26 cellular contexts compared by ENCODE assay signal in genomic region chr2:24008672-24009366, GRCh38. TPM values are rescaled to one million over a fixed set of nuclear protein-coding genes. Genes with fewer than 3 reads are reported as not detected.
DNase-seq lines count a peak whose midpoint lies in the region; ATAC-seq and TF ChIP-seq lines count a peak whose summit lies in the region.
"Had no signal": no experiment of that assay in that cellular context is flagged by ENCODE, and none has a peak within 500 bp of the region (broad histone marks: within the 10 kb centered on the region; RNA-seq: fewer than 3 reads in every experiment).

No MANE protein-coding gene starts in this region.

- TF ChIP-seq CTCF in WTC11 (IDR thresholded peaks at IDR 0.05) (no peak), progenitor cell of endocrine pancreas (IDR thresholded peaks at IDR 0.05; ENCODE audit: unreplicated experiment) (no peak)

- CTCF ChIA-PET in WTC11 (lab: Charles Lee), result interaction anchor here (1.5 to 2.4 kb wide), 2 partner anchors 51 to 82 kb away, joined by 3 to 15 read pairs; partner anchors contain the start of gene ATAD2B

- H3K36me3 Mint-ChIP-seq in WTC11 (no peaks in the 10 kb centered on the region), immature natural killer cell (no peaks in the 10 kb centered on the region), progenitor cell of endocrine pancreas (ENCODE audit: insufficient read depth) (no peaks in the 10 kb centered on the region), T-helper 17 cell (ENCODE audit: low read depth) (peaks cover 8% of the 10 kb centered on the region)
- H3K36me3 Mint-ChIP-seq: stimulated activated memory B cell treated with anti-CD40 and anti-IgM and Interleukin-4, amounts not matched to agents 10 μg/mL and 1 μg/mL and 100 μg/mL, for 72 hours had no signal

- H3K27me3 Mint-ChIP-seq in WTC11 (ENCODE audit: low read depth) (peaks cover 9% of the 10 kb centered on the region), immature natural killer cell (ENCODE audit: low read depth in 3 of 3) (peaks cover 6 to 12% (median 9%) of the 10 kb centered on the region in 3 donors), progenitor cell of endocrine pancreas (peaks cover 36% of the 10 kb centered on the region), T-helper 17 cell (peaks cover 39% of the 10 kb centered on the region)

- peak overlapping the region; percentile 54 for H3K4me3 Mint-ChIP-seq in WTC11
- peak overlapping the region in 4 of 5 donors; percentile 29 to 55 (median 51) for H3K4me3 Mint-ChIP-seq in immature natural killer cell
- peak overlapping the region; percentile 59 for H3K4me3 Mint-ChIP-seq in progenitor cell of endocrine pancreas (ENCODE audit: low read depth)
- H3K4me3 Mint-ChIP-seq in T-helper 17 cell, result no peak overlapping the region
- H3K4me3 Mint-ChIP-seq: activated naive CD4-positive, alpha-beta T cell treated with anti-CD3 and anti-CD28 coated beads for 36 hours; activated T-helper 1 cell treated with anti-CD3 and anti-CD28 coated beads, Interleukin-12 subunit alpha, Interleukin-12 subunit beta, Interleukin-2, Interleukin-4 antibody, amounts not matched to agents 30 ng/mL and 10 ng/mL and 1 ng/mL, durations not matched to agents 14 hours and 24 hours and 36 hours; brain; stimulated activated memory B cell treated with anti-CD40 and anti-IgM and Interleukin-4, amounts not matched to agents 10 μg/mL and 1 μg/mL and 100 μg/mL, for 72 hours had no signal

- no peak overlapping the region for H3K27ac Mint-ChIP-seq in WTC11
- H3K27ac Mint-ChIP-seq in immature natural killer cell, result no peak overlapping the region
- H3K27ac Mint-ChIP-seq in progenitor cell of endocrine pancreas, result no peak overlapping the region
- H3K27ac Mint-ChIP-seq in T-helper 17 cell, result no peak overlapping the region
- H3K27ac Mint-ChIP-seq: activated naive CD4-positive, alpha-beta T cell treated with anti-CD3 and anti-CD28 coated beads for 36 hours; activated T-helper 1 cell treated with anti-CD3 and anti-CD28 coated beads, Interleukin-12 subunit alpha, Interleukin-12 subunit beta, Interleukin-2, Interleukin-4 antibody, amounts not matched to agents 30 ng/mL and 10 ng/mL and 1 ng/mL, durations not matched to agents 14 hours and 24 hours and 36 hours; brain; stimulated activated memory B cell treated with anti-CD40 and anti-IgM and Interleukin-4, amounts not matched to agents 10 μg/mL and 1 μg/mL and 100 μg/mL, for 72 hours had no signal

- ATAC-seq in WTC11, result no peak
- ATAC-seq in T-helper 17 cell, result no peak
- ATAC-seq in HG02840 (IDR thresholded peaks at IDR 0.05; ENCODE audit: low FRiP score, unreplicated experiment), result no peak
- ATAC-seq: stimulated activated memory B cell treated with anti-CD40 and anti-IgM and Interleukin-4, amounts not matched to agents 10 μg/mL and 1 μg/mL and 100 μg/mL, for 72 hours had no signal

- in situ Hi-C loops in Caki2 (cut with HindIII; ENCODE audit: low pct_unique_long_range_greater_than_20kb, low sequenced_read_pairs), result no loop called here

- POLR2A ChIA-PET in WTC11 (lab: Charles Lee), result interaction anchor here (1.0 kb wide), 1 partner anchor 81 kb away, joined by 3 read pairs; no protein-coding TSS in a partner anchor

- H3K4me1 Mint-ChIP-seq in WTC11, result peaks cover 21% of the 10 kb centered on the region
- peaks cover 12 to 13% of the 10 kb centered on the region in 2 donors for H3K4me1 Mint-ChIP-seq in immature natural killer cell
- peaks cover 6% of the 10 kb centered on the region for H3K4me1 Mint-ChIP-seq in progenitor cell of endocrine pancreas (ENCODE audit: low read depth)
- peaks cover 2% of the 10 kb centered on the region for H3K4me1 Mint-ChIP-seq in T-helper 17 cell
- H3K4me1 Mint-ChIP-seq: brain; stimulated activated memory B cell treated with anti-CD40 and anti-IgM and Interleukin-4, amounts not matched to agents 10 μg/mL and 1 μg/mL and 100 μg/mL, for 72 hours had no signal

- H3K9me3 Mint-ChIP-seq in WTC11, result no peaks in the 10 kb centered on the region
- H3K9me3 Mint-ChIP-seq in immature natural killer cell, result no peaks in the 10 kb centered on the region
- no peaks in the 10 kb centered on the region for H3K9me3 Mint-ChIP-seq in progenitor cell of endocrine pancreas (ENCODE audit: low read depth)
- H3K9me3 Mint-ChIP-seq: activated naive CD4-positive, alpha-beta T cell treated with anti-CD3 and anti-CD28 coated beads for 36 hours; activated T-helper 1 cell treated with anti-CD3 and anti-CD28 coated beads, Interleukin-12 subunit alpha, Interleukin-12 subunit beta, Interleukin-2, Interleukin-4 antibody, amounts not matched to agents 30 ng/mL and 10 ng/mL and 1 ng/mL, durations not matched to agents 14 hours and 24 hours and 36 hours; brain; stimulated activated memory B cell treated with anti-CD40 and anti-IgM and Interleukin-4, amounts not matched to agents 10 μg/mL and 1 μg/mL and 100 μg/mL, for 72 hours had no signal

- H3K9me3 ChIP-seq in T-helper 17 cell (ENCODE audit: control insufficient read depth, low read length, poor library complexity, severe bottlenecking), result no peaks in the 10 kb centered on the region

- DNase-seq in Caki2 (ENCODE audit: low read depth) (peak; percentile 58), WTC11 (ENCODE audit: low spot score) (no peak), immature natural killer cell (no peak), progenitor cell of endocrine pancreas (ENCODE audit: low spot score, unreplicated experiment) (no peak), T-helper 17 cell (no peak), islet precursor cell (no peak), NCI-H2029 (lab: John Stamatoyannopoulos, UW) (no peak)
- DNase-seq: activated CD4-positive, alpha-beta T cell treated with anti-CD3 and anti-CD28 coated beads, Interleukin-2, amount 50 U/mL, for 48 hours; activated CD4-positive, CD25-positive, alpha-beta regulatory T cell treated with anti-CD3 and anti-CD28 coated beads, Interleukin-2, amount 50 U/mL, for 72 hours; activated naive CD4-positive, alpha-beta T cell treated with anti-CD3 and anti-CD28 coated beads for 36 hours; cerebellar nuclear complex; foreskin melanocyte; Karpas-422; NCI-H1436; NCI-H2081 treated with DMSO at 0.1 percent for 48 hours; NCI-H226; PC-9; SHP77; substantia nigra; T-helper 2 cell had no signal

TF ChIP-seq in WTC11, 78 proteins besides CTCF, POLR2A, EP300 and RAD21 (continues in another document):
- TF ChIP-seq NR1H2 (CRISPR knock-in tag; IDR thresholded peaks at IDR 0.05), result no peak
- no peak for TF ChIP-seq MLX (CRISPR knock-in tag; IDR thresholded peaks at IDR 0.05)
- TF ChIP-seq SP1 (CRISPR knock-in tag; conservative IDR thresholded peaks at IDR 0.05), result no peak
- TF ChIP-seq, protein P1, sequence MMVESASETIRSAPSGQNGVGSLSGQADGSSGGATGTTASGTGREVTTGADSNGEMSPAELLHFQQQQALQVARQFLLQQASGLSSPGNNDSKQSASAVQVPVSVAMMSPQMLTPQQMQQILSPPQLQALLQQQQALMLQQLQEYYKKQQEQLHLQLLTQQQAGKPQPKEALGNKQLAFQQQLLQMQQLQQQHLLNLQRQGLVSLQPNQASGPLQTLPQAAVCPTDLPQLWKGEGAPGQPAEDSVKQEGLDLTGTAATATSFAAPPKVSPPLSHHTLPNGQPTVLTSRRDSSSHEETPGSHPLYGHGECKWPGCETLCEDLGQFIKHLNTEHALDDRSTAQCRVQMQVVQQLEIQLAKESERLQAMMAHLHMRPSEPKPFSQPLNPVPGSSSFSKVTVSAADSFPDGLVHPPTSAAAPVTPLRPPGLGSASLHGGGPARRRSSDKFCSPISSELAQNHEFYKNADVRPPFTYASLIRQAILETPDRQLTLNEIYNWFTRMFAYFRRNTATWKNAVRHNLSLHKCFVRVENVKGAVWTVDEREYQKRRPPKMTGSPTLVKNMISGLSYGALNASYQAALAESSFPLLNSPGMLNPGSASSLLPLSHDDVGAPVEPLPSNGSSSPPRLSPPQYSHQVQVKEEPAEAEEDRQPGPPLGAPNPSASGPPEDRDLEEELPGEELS (CRISPR knock-in tag; IDR thresholded peaks at IDR 0.05), result no peak
- TF ChIP-seq, protein P2, sequence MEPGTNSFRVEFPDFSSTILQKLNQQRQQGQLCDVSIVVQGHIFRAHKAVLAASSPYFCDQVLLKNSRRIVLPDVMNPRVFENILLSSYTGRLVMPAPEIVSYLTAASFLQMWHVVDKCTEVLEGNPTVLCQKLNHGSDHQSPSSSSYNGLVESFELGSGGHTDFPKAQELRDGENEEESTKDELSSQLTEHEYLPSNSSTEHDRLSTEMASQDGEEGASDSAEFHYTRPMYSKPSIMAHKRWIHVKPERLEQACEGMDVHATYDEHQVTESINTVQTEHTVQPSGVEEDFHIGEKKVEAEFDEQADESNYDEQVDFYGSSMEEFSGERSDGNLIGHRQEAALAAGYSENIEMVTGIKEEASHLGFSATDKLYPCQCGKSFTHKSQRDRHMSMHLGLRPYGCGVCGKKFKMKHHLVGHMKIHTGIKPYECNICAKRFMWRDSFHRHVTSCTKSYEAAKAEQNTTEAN (CRISPR knock-in tag; IDR thresholded peaks at IDR 0.05), result no peak

RNA-seq across cellular contexts. Expression of gene MFSD2B, which starts 1.1 kb away (rescaled TPM):
- not detected in 2 replicates for total RNA-seq in Caki2 (2014; rRNA removed; shearing (Covaris generic); ENCODE audit: low replicate concordance)
- total RNA-seq in WTC11 (2021), result 0.42 to 0.55 TPM (median 0.50 TPM) in 3 replicates
- polyA plus RNA-seq in immature natural killer cell, result under 1 TPM in 1 of 3 donors, not detected in 2; 0.42 TPM
- total RNA-seq in progenitor cell of endocrine pancreas, result 0.40 and 1.2 TPM in 2 replicates
- 1 to 10 TPM in 1 of 2 donors, under 1 TPM in 1; 0.27 to 4.9 TPM for total RNA-seq in T-helper 17 cell
- total RNA-seq: activated T-helper 1 cell treated with anti-CD3 and anti-CD28 coated beads, Interleukin-12 subunit alpha, Interleukin-12 subunit beta, Interleukin-2, Interleukin-4 antibody, amounts not matched to agents 30 ng/mL and 10 ng/mL and 1 ng/mL, durations not matched to agents 14 hours and 24 hours and 36 hours; mesenteric fat pad; osteocyte had no signal

RNA-seq across cellular contexts. Expression of gene WDCP, which starts 38.4 kb away (rescaled TPM):
- total RNA-seq in Caki2 (2014; rRNA removed; shearing (Covaris generic); ENCODE audit: low replicate concordance), result 10.0 and 10.6 TPM in 2 replicates
- total RNA-seq in WTC11 (2021) (30.5 to 33.6 TPM (median 31.9 TPM) in 3 replicates), progenitor cell of endocrine pancreas (22.4 and 23.7 TPM in 2 replicates), T-helper 17 cell (1 to 10 TPM; 3.4 to 3.7 TPM)
- polyA plus RNA-seq in immature natural killer cell, result 1 to 10 TPM; 2.5 to 6.3 (median 5.0) TPM

RNA-seq across cellular contexts. Expression of gene FKBP1B, which starts 40.7 kb away (rescaled TPM):
- 8.2 and 12.5 TPM in 2 replicates for total RNA-seq in Caki2 (2014; rRNA removed; shearing (Covaris generic); ENCODE audit: low replicate concordance)
- total RNA-seq in WTC11 (2021), result 58.6 to 83.9 TPM (median 74.8 TPM) in 3 replicates
- polyA plus RNA-seq in immature natural killer cell, result 1 to 10 TPM; 5.3 to 8.6 (median 7.8) TPM
- total RNA-seq in progenitor cell of endocrine pancreas, result 30.5 and 33.7 TPM in 2 replicates
- 1 to 10 TPM in 1 of 2 donors, under 1 TPM in 1; 0.27 to 2.6 TPM for total RNA-seq in T-helper 17 cell
